ENCODE assay signal across 8 cellular contexts in genomic region chr1:35808376-35809155, GRCh38. TPM values are rescaled to one million over a fixed set of nuclear protein-coding genes. Genes with fewer than 3 reads are reported as not detected.
DNase-seq lines count a peak whose midpoint lies in the region; ATAC-seq, FAIRE-seq and TF ChIP-seq lines count a peak whose summit lies in the region.

No MANE protein-coding gene starts in this region.

- peaks cover 0 to 6% of the 10 kb centered on the region in 2 donors for H3K36me3 Mint-ChIP-seq in CD4-positive, alpha-beta memory T cell

- H3K4me1 ChIP-seq in CD4-positive, alpha-beta memory T cell (ENCODE audit: insufficient read depth, low read length): peaks cover 45% of the 10 kb centered on the region
- H3K4me1 ChIP-seq in SK-N-SH (ENCODE audit: control insufficient read depth in 1 of 2, insufficient read depth in 2 of 2, low read depth in 1 of 2, low read length in 1 of 2) (peaks cover 0 to 9% of the 10 kb centered on the region in 2 experiments; a peak in 2 of 4 replicates), iPS-20b (ENCODE audit: insufficient read depth, low read length) (peaks cover 6% of the 10 kb centered on the region; the same call in 1 of the 2 replicates), sigmoid colon (peaks cover 0 to 31% (median 22%) of the 10 kb centered on the region in 4 donors)

- H3K9me2 ChIP-seq in SK-N-SH: no peaks in the 10 kb centered on the region

- POLR2A ChIA-PET in CD4-positive, alpha-beta memory T cell (lab: Charles Lee; ENCODE audit: partially characterized antibody): interaction anchor here (1.3 to 1.4 kb wide), 3 partner anchors 32 to 656 kb away, joined by 3 to 6 read pairs (median 3); partner anchors contain the start of genes CLSPN and MRPS15
- POLR2A ChIA-PET in HEK293T (lab: Yijun Ruan, JAX): no interaction called here
- POLR2A ChIA-PET in SK-N-SH (lab: Yijun Ruan, JAX): no interaction called here

- peaks cover 30 to 55% (median 40%) of the 10 kb centered on the region in 4 donors for H3K4me1 Mint-ChIP-seq in CD4-positive, alpha-beta memory T cell

- H3K4me3 Mint-ChIP-seq in CD4-positive, alpha-beta memory T cell: peak overlapping the region; percentile 87 to 95 (median 94)

- WGBS in SK-N-SH (ENCODE audit: low lambda C conversion rate): 0% methylated on average over 6 of the region's 60 CpGs
- 1% methylated on average over 60 of the region's 60 CpGs for WGBS in sigmoid colon, 2 donors

- peak overlapping the region; percentile 94 for H3K4me2 ChIP-seq in SK-N-SH

- H4K20me1 ChIP-seq in SK-N-SH (ENCODE audit: insufficient read depth): peaks cover 6% of the 10 kb centered on the region

- CTCF ChIA-PET in CD4-positive, alpha-beta memory T cell (lab: Charles Lee; ENCODE audit: partially characterized antibody): interaction anchor here (1.3 kb wide), 1 partner anchor 240 kb away, joined by 4 read pairs; no protein-coding TSS in a partner anchor
- CTCF ChIA-PET in HEK293T (lab: Yijun Ruan, JAX) (interaction anchor here (0.5 kb wide), 1 partner anchor 271 kb away, joined by 3 read pairs; no protein-coding TSS in a partner anchor), SK-N-SH (lab: Yijun Ruan, JAX) (interaction anchor here (0.7 to 1.0 kb wide), 3 partner anchors 34 to 104 kb away, joined by 3 read pairs; no protein-coding TSS in a partner anchor)

- H3K9me3 Mint-ChIP-seq in CD4-positive, alpha-beta memory T cell: no peaks in the 10 kb centered on the region

- intact Hi-C loops in CD4-positive, alpha-beta memory T cell (cut with micrococcal nuclease): loop anchor here (5.0 to 10.0 kb wide), 3 partner anchors 36 to 824 kb away; partner anchors contain the start of genes AGO3 and TMEM35B
- intact Hi-C loops in sigmoid colon (cut with DNase I): no loop called here

- peak overlapping the region; percentile 75; the same call in 1 of the 2 replicates for H2AFZ ChIP-seq in SK-N-SH (ENCODE audit: low read depth)

- H3K79me2 ChIP-seq in SK-N-SH (ENCODE audit: insufficient read depth): peaks cover 51% of the 10 kb centered on the region

- TF ChIP-seq RAD21 in SK-N-SH (IDR thresholded peaks at IDR 0.05; ENCODE audit: low read length): no peak

- no peaks in the 10 kb centered on the region for H3K36me3 ChIP-seq in CD4-positive, alpha-beta memory T cell (ENCODE audit: insufficient read depth, low read length)
- H3K36me3 ChIP-seq in SK-N-SH (replicated peaks in 1 of 2; ENCODE audit: control insufficient read depth in 1 of 2, insufficient read depth in 2 of 2, low read length in 1 of 2) (no peaks in the 10 kb centered on the region), bronchial epithelial cell (ENCODE audit: control insufficient read depth, insufficient read depth, low read length) (no peaks in the 10 kb centered on the region), iPS-20b (ENCODE audit: insufficient read depth, low read depth, low read length) (no peaks in the 10 kb centered on the region), sigmoid colon (no peaks in the 10 kb centered on the region)

- H3K27ac ChIP-seq in CD4-positive, alpha-beta memory T cell (ENCODE audit: low read depth, low read length): peak overlapping the region; percentile 71
- H3K27ac ChIP-seq in SK-N-SH (ENCODE audit: low read depth in 2 of 2, low read length in 1 of 2): peak overlapping the region; percentile 51 to 68
- no peak overlapping the region for H3K27ac ChIP-seq in iPS-20b (ENCODE audit: low read length)
- peak overlapping the region; percentile 80 to 95 (median 88) for H3K27ac ChIP-seq in sigmoid colon

- no peaks in the 10 kb centered on the region for H3K27me3 Mint-ChIP-seq in CD4-positive, alpha-beta memory T cell

- no peak for TF ChIP-seq POLR2A in sigmoid colon (IDR thresholded peaks at IDR 0.05)

- H3K27me3 ChIP-seq in CD4-positive, alpha-beta memory T cell (ENCODE audit: insufficient read depth, low read length): no peaks in the 10 kb centered on the region
- H3K27me3 ChIP-seq in SK-N-SH (ENCODE audit: insufficient read depth): no peaks in the 10 kb centered on the region
- H3K27me3 ChIP-seq in bronchial epithelial cell (ENCODE audit: control insufficient read depth, insufficient read depth, low read length): no peaks in the 10 kb centered on the region
- peaks cover 8% of the 10 kb centered on the region; the same call in 1 of the 2 replicates for H3K27me3 ChIP-seq in iPS-20b (ENCODE audit: insufficient read depth, low read length)
- H3K27me3 ChIP-seq in sigmoid colon: no peaks in the 10 kb centered on the region

- H3K4me3 ChIP-seq in CD4-positive, alpha-beta memory T cell (ENCODE audit: low read length in 2 of 2): peak overlapping the region; percentile 26 to 77
- peak overlapping the region; percentile 72 to 93 for H3K4me3 ChIP-seq in SK-N-SH (ENCODE audit: low read depth in 2 of 2, low read length in 1 of 2)
- H3K4me3 ChIP-seq in bronchial epithelial cell (ENCODE audit: low read depth, low read length): peak overlapping the region; percentile 66
- peak overlapping the region; percentile 71 for H3K4me3 ChIP-seq in iPS-20b (ENCODE audit: low read length)
- peak overlapping the region; percentile 62 to 88 (median 77) for H3K4me3 ChIP-seq in sigmoid colon

- no peak for ATAC-seq in HG02840 (IDR thresholded peaks at IDR 0.05; ENCODE audit: low FRiP score, unreplicated experiment)
- ATAC-seq in GM18867 (IDR thresholded peaks at IDR 0.05; ENCODE audit: unreplicated experiment): no peak

- H3K9ac ChIP-seq in SK-N-SH (peak overlapping the region; percentile 89), iPS-20b (ENCODE audit: low read depth, low read length) (peak overlapping the region; percentile 64)

- H3K27ac Mint-ChIP-seq in CD4-positive, alpha-beta memory T cell: peak overlapping the region; percentile 82 to 97 (median 93)

- FAIRE-seq in bronchial epithelial cell (lab: Jason Lieb, UNC): no peak

- TF ChIP-seq CTCF in SK-N-SH (IDR thresholded peaks at IDR 0.05) (no peak; the same call in 1 of the 2 replicates), bronchial epithelial cell (IDR thresholded peaks at IDR 0.05; ENCODE audit: insufficient read depth, low read length, severe bottlenecking) (no peak), sigmoid colon (IDR thresholded peaks at IDR 0.05) (no peak)

- DNase-seq in CD4-positive, alpha-beta memory T cell: peak in 2 of 5 donors; percentile 5 to 17
- DNase-seq in HEK293T (ENCODE audit: extremely low spot score) (peak; percentile 21), SK-N-SH (peak; percentile 80), bronchial epithelial cell (ENCODE audit: low read depth) (peak; percentile 21), sigmoid colon (peak; percentile 64)

- H3K9me3 ChIP-seq in CD4-positive, alpha-beta memory T cell (ENCODE audit: control insufficient read depth in 1 of 2, low read length in 2 of 2): no peaks in the 10 kb centered on the region
- H3K9me3 ChIP-seq in SK-N-SH: no peaks in the 10 kb centered on the region
- no peaks in the 10 kb centered on the region for H3K9me3 ChIP-seq in iPS-20b (ENCODE audit: insufficient read depth, low read depth, low read length)
- no peaks in the 10 kb centered on the region for H3K9me3 ChIP-seq in sigmoid colon

- TF ChIP-seq EP300 in SK-N-SH (IDR thresholded peaks at IDR 0.05; ENCODE audit: borderline replicate concordance in 1 of 2, low read depth in 1 of 2, low read length in 1 of 2) (no peak), sigmoid colon (IDR thresholded peaks at IDR 0.05) (no peak)

- H3F3A ChIP-seq in SK-N-SH (replicated peaks; ENCODE audit: insufficient read depth): peaks cover 16% of the 10 kb centered on the region

TF ChIP-seq in HEK293T, 16 proteins besides CTCF, POLR2A, EP300 and RAD21 (continues in another document):
- no peak for TF ChIP-seq BHLHE40 (IDR thresholded peaks at IDR 0.05; ENCODE audit: borderline replicate concordance)
- peak; percentile 95 for TF ChIP-seq PKNOX1 (IDR thresholded peaks at IDR 0.05)
- TF ChIP-seq ELF4 (IDR thresholded peaks at IDR 0.05): no peak
- no peak for TF ChIP-seq TARDBP (IDR thresholded peaks at IDR 0.05)
- no peak for TF ChIP-seq SUZ12 (IDR thresholded peaks at IDR 0.05)

TF ChIP-seq in SK-N-SH, 30 proteins besides CTCF, POLR2A, EP300 and RAD21 (continues in another document):
- TF ChIP-seq YY1 (IDR thresholded peaks at IDR 0.05; ENCODE audit: low read depth): 0 out of 2 replicates have a peak, but pooled peaks have one; percentile 31
- TF ChIP-seq FOXM1 (IDR thresholded peaks at IDR 0.05; ENCODE audit: low read depth): no peak
- peak; percentile 57; the same call in 1 of the 2 replicates for TF ChIP-seq PBX3 (IDR thresholded peaks at IDR 0.05)
- no peak for TF ChIP-seq USF2 (IDR thresholded peaks at IDR 0.05; ENCODE audit: borderline replicate concordance, low read depth, low read length)
- TF ChIP-seq TCF12 (IDR thresholded peaks at IDR 0.05): no peak

RNA-seq across cellular contexts. Expression of gene AGO4, which starts 0.8 kb away (rescaled TPM):
- total RNA-seq in CD4-positive, alpha-beta memory T cell: 10 to 100 TPM; 30.1 to 32.9 TPM
- polyA plus RNA-seq in CD4-positive, alpha-beta memory T cell: 10 to 100 TPM in 1 of 2 donors, 1 to 10 TPM in 1; 3.6 to 13.6 TPM
- 4.8 and 6.6 TPM in 2 replicates for polyA plus RNA-seq in SK-N-SH (2012; rRNA removed)
- polyA plus RNA-seq in SK-N-SH (2012; cell fraction: cytosol; rRNA removed): 4.3 and 5.1 TPM in 2 replicates
- polyA plus RNA-seq in SK-N-SH (2012; cell fraction: nucleus; rRNA removed): 12.5 and 18.8 TPM in 2 replicates
- 14.0 and 19.2 TPM in 2 replicates for total RNA-seq in bronchial epithelial cell
- 10 to 100 TPM; 16.8 to 29.9 (median 20.6) TPM for total RNA-seq in sigmoid colon
- 1 to 10 TPM; 3.5 to 6.4 (median 4.8) TPM for polyA plus RNA-seq in sigmoid colon

RNA-seq across cellular contexts. Expression of gene CLSPN, which starts 38.8 kb away (rescaled TPM):
- under 1 TPM; 0.28 to 0.90 TPM for total RNA-seq in CD4-positive, alpha-beta memory T cell
- polyA plus RNA-seq in CD4-positive, alpha-beta memory T cell: under 1 TPM; 0.17 to 0.43 TPM
- polyA plus RNA-seq in SK-N-SH (2012; rRNA removed): 4.9 TPM in 2 replicates
- polyA plus RNA-seq in SK-N-SH (2012; cell fraction: cytosol; rRNA removed): 5.7 and 5.8 TPM in 2 replicates
- 2.9 and 6.7 TPM in 2 replicates for polyA plus RNA-seq in SK-N-SH (2012; cell fraction: nucleus; rRNA removed)
- 0.26 and 0.38 TPM in 2 replicates for total RNA-seq in bronchial epithelial cell
- under 1 TPM in 3 of 4 donors, not detected in 1; under 0.01 to 0.41 (median 0.16) TPM for total RNA-seq in sigmoid colon
- polyA plus RNA-seq in sigmoid colon: 1 to 10 TPM in 2 of 3 donors, not detected in 1; 1.6 to 5.3 TPM
